8 cellular contexts compared by ENCODE assay signal in the genomic region with DNA sequence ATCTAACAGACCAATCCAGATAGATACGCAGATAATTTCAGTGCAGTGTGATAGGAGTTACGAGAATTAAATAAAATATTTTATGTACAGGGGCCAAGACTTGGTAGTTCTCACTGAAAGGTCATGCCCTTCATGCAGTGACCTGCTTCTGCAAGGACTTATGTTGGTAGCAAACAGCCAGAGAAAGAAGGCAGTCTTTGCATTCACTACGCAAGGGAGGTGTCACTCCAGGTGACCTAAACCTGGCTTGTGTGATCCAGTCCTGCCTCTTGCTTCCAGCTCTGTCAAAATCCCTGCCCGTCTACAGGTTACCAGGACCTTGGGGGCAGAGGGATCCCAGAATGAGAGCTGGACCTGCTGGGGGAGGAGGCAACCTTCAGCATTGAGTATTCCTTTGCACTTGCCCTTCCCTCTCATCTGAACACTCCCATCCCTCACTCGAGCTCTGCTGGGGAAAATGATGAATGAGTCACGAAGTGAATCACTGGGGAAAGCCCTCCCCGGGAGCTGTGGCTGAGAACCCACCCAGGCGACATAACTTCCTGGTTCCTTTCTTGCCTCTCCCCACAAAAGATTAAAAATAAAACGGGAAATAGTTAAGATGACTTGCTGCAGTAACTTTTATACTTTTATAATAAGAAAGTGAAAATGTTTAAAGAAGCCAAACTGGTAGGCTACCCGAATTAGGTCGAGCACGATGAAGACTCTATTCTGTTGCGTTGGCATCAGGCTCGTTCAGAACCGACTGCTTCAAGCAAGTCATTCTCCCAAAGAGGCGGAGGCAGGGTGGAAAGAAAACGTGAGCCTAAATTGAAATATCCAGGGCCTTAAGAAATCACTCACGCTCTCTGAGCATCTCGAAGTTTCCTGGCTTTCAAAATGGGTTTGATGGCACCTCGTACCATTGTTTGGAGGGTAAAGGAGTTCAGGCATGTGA.
A peak's percentile ranks its signal among the peaks of the same experiment; 100 is the strongest.
DNase-seq lines count a peak whose midpoint lies in the region; ATAC-seq, FAIRE-seq and TF ChIP-seq lines count a peak whose summit lies in the region.

No MANE protein-coding gene starts in this region.

- H3K4me3 ChIP-seq in AG10803 (ENCODE audit: low read length) (peak overlapping the region; percentile 49), PC-9 (peak overlapping the region; percentile 51; the same call in 1 of the 2 replicates), keratinocyte (ENCODE audit: control insufficient read depth in 2 of 3, extremely low read depth in 1 of 3, insufficient read depth in 2 of 3, low read depth in 1 of 3, low read length in 3 of 3) (peak overlapping the region in 2 of 3 experiments; percentile 48 to 52), MM.1S (ENCODE audit: low read length) (no peak overlapping the region)

- peak overlapping the region; percentile 67 for H2AFZ ChIP-seq in PC-9
- H2AFZ ChIP-seq in keratinocyte (ENCODE audit: control insufficient read depth, low read length) = peak overlapping the region; percentile 63
- no peak overlapping the region for H2AFZ ChIP-seq in MM.1S (ENCODE audit: low read length)

- ATAC-seq in activated naive CD4-positive, alpha-beta T cell treated with anti-CD3 and anti-CD28 coated beads, Interleukin-2, amount 50 U/mL, for 72 hours = peak; percentile 90 to 98
- no peak for ATAC-seq in GM21576 (IDR thresholded peaks at IDR 0.05; ENCODE audit: unreplicated experiment)

- peaks cover 0 to under 1% of the 10 kb centered on the region in 2 donors for H3K9me3 Mint-ChIP-seq in activated naive CD4-positive, alpha-beta T cell treated with anti-CD3 and anti-CD28 coated beads, Interleukin-2, amount 50 U/mL, for 72 hours

- H3K27ac ChIP-seq in PC-9 = peak overlapping the region; percentile 96
- peak overlapping the region; percentile 92 for H3K27ac ChIP-seq in keratinocyte (ENCODE audit: control insufficient read depth, insufficient read depth, low read length)
- H3K27ac ChIP-seq in MM.1S (ENCODE audit: low read length) = no peak overlapping the region

- H3K9ac ChIP-seq in keratinocyte (ENCODE audit: control insufficient read depth, extremely low read depth, insufficient read depth, low read length) (peak overlapping the region; percentile 82), MM.1S (ENCODE audit: low read length) (no peak overlapping the region)

- peak; percentile 83 for FAIRE-seq in keratinocyte (lab: Jason Lieb, UNC)

- H3K9me2 ChIP-seq in PC-9 (ENCODE audit: insufficient read depth) (no peaks in the 10 kb centered on the region), MM.1S (replicated peaks; ENCODE audit: insufficient read depth, low read length) (no peaks in the 10 kb centered on the region)

- H3K27ac Mint-ChIP-seq in activated naive CD4-positive, alpha-beta T cell treated with anti-CD3 and anti-CD28 coated beads, Interleukin-2, amount 50 U/mL, for 72 hours = peak overlapping the region; percentile 69 to 87

- no peaks in the 10 kb centered on the region for H3K36me3 Mint-ChIP-seq in activated naive CD4-positive, alpha-beta T cell treated with anti-CD3 and anti-CD28 coated beads, Interleukin-2, amount 50 U/mL, for 72 hours

- BruUV-seq in PC-9 (replicated peaks; lab: Mats Ljungman, UMichigan) = TSS peak; percentile 97

- CTCF ChIA-PET in PC-9 (lab: Charles Lee) = interaction anchor here (0.8 to 0.9 kb wide), 2 partner anchors 122 to 215 kb away, joined by 3 to 5 read pairs; no protein-coding TSS in a partner anchor

- H3K4me2 ChIP-seq in PC-9 (peak overlapping the region; percentile 83), keratinocyte (ENCODE audit: control insufficient read depth, extremely low read depth, insufficient read depth, low read depth, low read length) (peak overlapping the region; percentile 61), MM.1S (ENCODE audit: low read depth, low read length) (no peak overlapping the region)

- H4K20me1 ChIP-seq in PC-9 (ENCODE audit: insufficient read depth) (no peaks in the 10 kb centered on the region), keratinocyte (ENCODE audit: control insufficient read depth, extremely low read depth, insufficient read depth, low read length) (no peaks in the 10 kb centered on the region), MM.1S (ENCODE audit: insufficient read depth, low read length) (no peaks in the 10 kb centered on the region)

- intact Hi-C loops in PC-9 (cut with micrococcal nuclease; ENCODE audit: unreplicated experiment) = loop anchor here (1.0 kb wide), 1 partner anchor 126 kb away; no protein-coding TSS in a partner anchor

- H3F3A ChIP-seq in PC-9 (ENCODE audit: insufficient read depth, low read depth) (peaks cover 11% of the 10 kb centered on the region), MM.1S (ENCODE audit: insufficient read depth, low read length) (no peaks in the 10 kb centered on the region)

- H3K4me1 ChIP-seq in PC-9 (replicated peaks; ENCODE audit: insufficient read depth) (peaks cover 38% of the 10 kb centered on the region), keratinocyte (ENCODE audit: control insufficient read depth, extremely low read depth, insufficient read depth, low read length) (peaks cover 25% of the 10 kb centered on the region), MM.1S (ENCODE audit: low read length) (no peaks in the 10 kb centered on the region)

- H3K36me3 ChIP-seq in PC-9 (ENCODE audit: low read depth) = no peaks in the 10 kb centered on the region
- H3K36me3 ChIP-seq in keratinocyte (ENCODE audit: control insufficient read depth in 2 of 2, extremely low read depth in 1 of 2, insufficient read depth in 2 of 2, low read length in 2 of 2) = no peaks in the 10 kb centered on the region
- H3K36me3 ChIP-seq in MM.1S (replicated peaks; ENCODE audit: insufficient read depth, low read length) = no peaks in the 10 kb centered on the region

- H3K9me3 ChIP-seq in PC-9 (ENCODE audit: insufficient read depth, low read depth) = no peaks in the 10 kb centered on the region
- H3K9me3 ChIP-seq in keratinocyte (ENCODE audit: control insufficient read depth, low read depth, low read length) = no peaks in the 10 kb centered on the region
- H3K9me3 ChIP-seq in MM.1S (replicated peaks; ENCODE audit: insufficient read depth, low read length) = no peaks in the 10 kb centered on the region

- H3K9me1 ChIP-seq in keratinocyte (ENCODE audit: control insufficient read depth, extremely low read depth, insufficient read depth, low read length) = no peaks in the 10 kb centered on the region

- H3K79me2 ChIP-seq in PC-9 (ENCODE audit: low read depth) (peaks cover 40% of the 10 kb centered on the region), keratinocyte (ENCODE audit: control insufficient read depth, insufficient read depth, low read length) (peaks cover 12% of the 10 kb centered on the region), MM.1S (ENCODE audit: low read length) (no peaks in the 10 kb centered on the region)

- DNase-seq in AG10803 (ENCODE audit: low read depth) (peak; percentile 55), H4 (ENCODE audit: low spot score) (peak; percentile 82), PC-9 (peak; percentile 81 to 92), keratinocyte (ENCODE audit: low read depth, low spot score) (peak; percentile 56), MM.1S (no peak)
- peak; percentile 34 to 69 for DNase-seq in activated naive CD4-positive, alpha-beta T cell treated with anti-CD3 and anti-CD28 coated beads, Interleukin-2, amount 50 U/mL, for 72 hours (ENCODE audit: low spot score in 2 of 2)
- peak; percentile 32 for DNase-seq in stimulated activated CD8-positive, alpha-beta memory T cell treated with anti-CD3 and anti-CD28 coated beads, Interleukin-12 subunit alpha, Interleukin-12 subunit beta, amount 100 ng/mL, for 1 hour (ENCODE audit: low read depth)

- dilution Hi-C loops in keratinocyte (cut with MboI; ENCODE audit: extremely low pct_ligation_motif_present, low sequenced_read_pairs) = no loop called here

- POLR2A ChIA-PET in PC-9 (lab: Charles Lee; ENCODE audit: unreplicated experiment) = interaction anchor here (0.5 to 0.8 kb wide), 4 partner anchors 27 to 1075 kb away, joined by 3 to 5 read pairs (median 4); a partner anchor contains a TSS

- TF ChIP-seq CTCF in AG10803 (conservative IDR thresholded peaks at IDR 0.05; ENCODE audit: low read length) (no peak), PC-9 (conservative IDR thresholded peaks at IDR 0.05) (no peak), keratinocyte (optimal IDR thresholded peaks at IDR 0.05 in 1 of 3, IDR thresholded peaks at IDR 0.05 in 1 of 3, conservative IDR thresholded peaks at IDR 0.05 in 1 of 3; ENCODE audit: extremely low read depth in 1 of 3, insufficient read depth in 2 of 3, low read length in 3 of 3) (no peak), MM.1S (IDR thresholded peaks at IDR 0.05; ENCODE audit: low read length) (no peak)

- H3K27me3 ChIP-seq in PC-9 (ENCODE audit: insufficient read depth, low read depth) (no peaks in the 10 kb centered on the region), keratinocyte (ENCODE audit: control insufficient read depth, extremely low read depth, insufficient read depth, low read length) (no peaks in the 10 kb centered on the region), MM.1S (replicated peaks; ENCODE audit: insufficient read depth, low read length) (no peaks in the 10 kb centered on the region)
